ENCODE assay signal across 12 cellular contexts in the genomic region with DNA sequence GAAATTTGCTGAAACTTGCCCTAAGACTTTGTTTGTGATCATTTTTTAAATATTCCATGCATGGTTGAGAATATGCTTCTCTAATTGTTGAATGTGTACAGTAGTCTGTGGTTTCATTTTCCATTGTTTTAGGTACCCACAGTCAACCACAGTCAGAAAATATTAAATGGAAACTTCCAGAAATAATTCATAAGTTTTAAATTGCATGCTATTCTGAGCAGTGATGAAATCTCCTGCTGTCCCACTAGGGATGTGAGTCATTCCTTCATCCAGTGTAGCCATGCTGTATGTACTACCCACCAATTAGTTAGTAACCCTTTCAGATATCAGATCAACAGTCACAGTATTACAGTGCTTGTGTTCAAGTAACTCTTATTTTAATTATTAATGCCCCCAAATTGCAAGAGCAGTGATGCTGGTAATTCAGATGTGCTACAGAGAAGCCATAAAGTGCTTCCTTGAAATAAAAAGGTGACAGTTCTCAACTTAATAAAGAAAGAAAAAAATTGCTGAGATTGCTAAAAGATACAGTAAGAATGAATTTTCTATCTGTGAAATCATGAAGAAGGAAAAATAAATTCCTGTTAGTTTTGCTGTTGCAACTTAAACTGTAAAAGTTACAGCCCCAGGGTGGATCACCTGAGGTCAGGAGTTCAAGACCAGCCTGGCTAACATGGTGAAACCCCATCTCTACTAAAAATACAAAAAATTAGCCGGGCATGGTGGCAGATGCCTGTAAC.
DNase-seq lines count a peak whose midpoint lies in the region; ATAC-seq and TF ChIP-seq lines count a peak whose summit lies in the region.
"Had no signal": no experiment of that assay in that cellular context is flagged by ENCODE, and none has a peak within 500 bp of the region (broad histone marks: within the 10 kb centered on the region; RNA-seq: fewer than 3 reads in every experiment).

No MANE protein-coding gene starts in this region.

- no peak overlapping the region for H3K4me3 ChIP-seq in cardiac fibroblast (replicated peaks in 1 of 2; ENCODE audit: low read depth in 2 of 2, low read length in 2 of 2)
- H3K4me3 ChIP-seq: right atrium auricular region had no signal

- DNase-seq in EL (peak; percentile 53), NCI-H226 (peak; percentile 34), cardiac fibroblast (ENCODE audit: low read depth in 2 of 2) (peak; percentile 49 to 81), omental fat pad (ENCODE audit: low spot score) (no peak), T-helper 1 cell (no peak)
- DNase-seq in activated CD8-positive, alpha-beta memory T cell treated with anti-CD3 and anti-CD28 coated beads, Interleukin-2, amount 50 U/mL, for 48 hours, result no peak
- DNase-seq in activated CD4-positive, CD25-positive, alpha-beta regulatory T cell (lab: John Stamatoyannopoulos, UW), result no peak
- DNase-seq: activated CD4-positive, alpha-beta T cell treated with anti-CD3 and anti-CD28 coated beads for 1 hour; caudate nucleus; SW 1271 had no signal

- peak; percentile 66 for ATAC-seq in omental fat pad (ENCODE audit: low FRiP score)
- ATAC-seq in GM18868 (IDR thresholded peaks at IDR 0.05; ENCODE audit: unreplicated experiment), result no peak

- TF ChIP-seq CTCF in cardiac fibroblast (IDR thresholded peaks at IDR 0.05; ENCODE audit: low read depth, low read length) (no peak), omental fat pad (IDR thresholded peaks at IDR 0.05) (no peak)

Comparison
In these comparisons a context has a peak if more than half of its experiments do, and no peak if none do; other contexts are left out.
1. DNase-seq: peak in EL (single experiment), NCI-H226 (single experiment) and cardiac fibroblast (2 of 2); none in omental fat pad (single experiment), T-helper 1 cell (0 of 5), activated CD8-positive, alpha-beta memory T cell treated with anti-CD3 and anti-CD28 coated beads, Interleukin-2, amount 50 U/mL, for 48 hours (single experiment) and activated CD4-positive, CD25-positive, alpha-beta regulatory T cell (0 of 4).